ENCODE assay signal across 22 cellular contexts in the genomic region with DNA sequence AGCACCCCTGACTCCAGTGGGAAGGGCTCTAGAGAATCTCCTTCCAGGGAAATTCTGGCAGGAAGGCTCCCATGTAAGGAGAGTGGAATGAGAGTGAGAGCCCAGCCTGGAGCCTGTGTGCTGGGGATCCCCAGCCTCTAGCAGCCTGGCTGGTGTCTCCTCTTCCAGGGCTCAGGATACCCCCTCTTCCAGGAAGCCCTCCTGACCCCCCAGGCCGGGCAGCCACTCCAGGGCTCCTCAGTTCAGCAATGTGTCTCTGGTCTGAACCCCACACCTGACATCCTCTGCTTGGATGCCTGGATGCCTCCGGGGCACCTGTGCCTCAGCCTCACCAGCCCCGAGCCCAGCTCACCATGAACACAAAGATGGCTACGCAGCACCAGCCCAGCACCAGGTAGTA. TPM values are rescaled to one million over a fixed set of nuclear protein-coding genes. Genes with fewer than 3 reads are reported as not detected.
"Had no signal": no experiment of that assay in that cellular context is flagged by ENCODE, and none has a peak within 500 bp of the region (broad histone marks: within the 10 kb centered on the region; RNA-seq: fewer than 3 reads in every experiment).

No MANE protein-coding gene starts in this region.

- H3K27me3 ChIP-seq: SJCRH30 had no signal

- FAIRE-seq: HepG2 had no signal

- DNase-seq: IMR-90, Kasumi-1, MM.1S, NCI-H1092 treated with DMSO at 0.1 percent for 48 hours, NCI-H1436, NCI-H187, NCI-H2029, NCI-H2081 treated with DMSO at 0.1 percent for 48 hours, NCI-H2171, NCI-H226, NCI-H446, NCI-H510A, NCI-H524 treated with DMSO at 0.1 percent for 48 hours, NCI-H69, NCI-H774, SHP77 treated with DMSO at 0.1 percent for 48 hours, SJCRH30 had no signal

- H3K4me3 ChIP-seq: SJCRH30 had no signal

- ATAC-seq: HepG2, Right ventricle myocardium inferior, SK-N-SH treated with all-trans-retinoic acid at 6 μM for 48 hours had no signal

- H3K4me1 ChIP-seq: SJCRH30 had no signal

- H3K4me2 ChIP-seq: KMS-11 had no signal

- H3K9ac ChIP-seq: KMS-11 had no signal

- H3K9me3 ChIP-seq: SJCRH30 had no signal

- H3K27ac ChIP-seq: KMS-11, SJCRH30 had no signal

RNA-seq across cellular contexts. Expression of a gene that starts 3.0 kb away (rescaled TPM):
- total RNA-seq: IMR-90, M059J, SJCRH30 had no signal

RNA-seq across cellular contexts. Expression of a gene that starts 12.6 kb away (rescaled TPM):
- total RNA-seq: HepG2 had no signal

RNA-seq across cellular contexts. Expression of a gene that starts 28.6 kb away (rescaled TPM):
- total RNA-seq: M059J had no signal
